In the genomic region with DNA sequence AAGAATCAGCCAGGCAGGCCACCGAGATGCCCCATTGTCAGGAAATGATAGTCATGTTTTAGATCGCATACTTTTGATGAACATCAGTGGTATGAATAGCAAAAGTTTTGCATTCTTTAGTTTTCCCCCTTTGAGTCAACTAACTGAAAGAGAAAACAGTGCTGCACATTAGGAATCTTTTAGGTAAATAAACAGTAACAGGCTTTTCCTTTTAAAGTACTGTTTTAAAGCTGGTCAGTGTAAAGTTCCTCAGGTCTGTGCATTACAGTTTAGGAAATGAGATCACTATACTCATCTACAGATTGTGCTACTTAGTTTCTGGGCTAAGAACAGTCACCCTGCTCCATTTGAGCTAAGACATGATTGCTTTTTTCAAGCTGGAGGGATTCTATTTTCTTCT, we compare ENCODE assay signal across 16 cellular contexts. TPM values are rescaled to one million over a fixed set of nuclear protein-coding genes. Genes with fewer than 3 reads are reported as not detected.
DNase-seq lines count a peak whose midpoint lies in the region; ATAC-seq, FAIRE-seq and TF ChIP-seq lines count a peak whose summit lies in the region.
"Had no signal": no experiment of that assay in that cellular context is flagged by ENCODE, and none has a peak within 500 bp of the region (broad histone marks: within the 10 kb centered on the region; RNA-seq: fewer than 3 reads in every experiment).

No MANE protein-coding gene starts in this region.

- H3K27ac ChIP-seq in stomach, result no peak overlapping the region
- H3K27ac ChIP-seq: BLaER1, esophagus squamous epithelium, HL-60 had no signal

- H3K4me3 Mint-ChIP-seq in stimulated activated naive CD8-positive, alpha-beta T cell treated with anti-CD3 and anti-CD28 coated beads, Interleukin-15, Interleukin-2, amounts not matched to agents 100 ng/mL and 50 ng/mL, for 24 hours, result no peak overlapping the region
- H3K4me3 Mint-ChIP-seq in stimulated activated naive CD8-positive, alpha-beta T cell treated with anti-CD3 and anti-CD28 coated beads, Interleukin-15, amount 100 ng/mL, for 72 hours, result no peak overlapping the region
- H3K4me3 Mint-ChIP-seq in activated T-helper 17 cell treated with anti-CD3 and anti-CD28 coated beads, Interleukin-2, amount 50 U/mL, for 72 hours, result peak overlapping the region; percentile 21
- H3K4me3 Mint-ChIP-seq: stimulated activated memory B cell treated with anti-CD40 and anti-IgM and Interleukin-4, amounts not matched to agents 10 μg/mL and 1 μg/mL and 100 μg/mL, for 72 hours had no signal

- TF ChIP-seq POLR2A in stomach (IDR thresholded peaks at IDR 0.05) (no peak), GM12891 (IDR thresholded peaks at IDR 0.05; ENCODE audit: low read depth, low read length) (no peak)

- peak overlapping the region; percentile 57 for H3K27ac Mint-ChIP-seq in stimulated activated naive CD8-positive, alpha-beta T cell treated with anti-CD3 and anti-CD28 coated beads, Interleukin-15, Interleukin-2, amounts not matched to agents 100 ng/mL and 50 ng/mL, for 24 hours
- H3K27ac Mint-ChIP-seq in stimulated activated naive CD8-positive, alpha-beta T cell treated with anti-CD3 and anti-CD28 coated beads, Interleukin-15, amount 100 ng/mL, for 72 hours, result peak overlapping the region in 1 of 2 donors; percentile 80
- H3K27ac Mint-ChIP-seq in activated T-helper 17 cell treated with anti-CD3 and anti-CD28 coated beads, Interleukin-2, amount 50 U/mL, for 72 hours, result peak overlapping the region; percentile 83
- H3K27ac Mint-ChIP-seq: stimulated activated memory B cell treated with anti-CD40 and anti-IgM and Interleukin-4, amounts not matched to agents 10 μg/mL and 1 μg/mL and 100 μg/mL, for 72 hours had no signal

- peaks cover 52% of the 10 kb centered on the region for H3K4me1 Mint-ChIP-seq in stimulated activated naive CD8-positive, alpha-beta T cell treated with anti-CD3 and anti-CD28 coated beads, Interleukin-15, Interleukin-2, amounts not matched to agents 100 ng/mL and 50 ng/mL, for 24 hours (ENCODE audit: low read depth)
- peaks cover 59% of the 10 kb centered on the region for H3K4me1 Mint-ChIP-seq in stimulated activated naive CD8-positive, alpha-beta T cell treated with anti-CD3 and anti-CD28 coated beads, Interleukin-15, amount 100 ng/mL, for 72 hours
- H3K4me1 Mint-ChIP-seq in activated T-helper 17 cell treated with anti-CD3 and anti-CD28 coated beads, Interleukin-2, amount 50 U/mL, for 72 hours, result peaks cover 30% of the 10 kb centered on the region
- H3K4me1 Mint-ChIP-seq: stimulated activated memory B cell treated with anti-CD40 and anti-IgM and Interleukin-4, amounts not matched to agents 10 μg/mL and 1 μg/mL and 100 μg/mL, for 72 hours had no signal

- no peak for DNase-seq in stimulated activated naive CD8-positive, alpha-beta T cell treated with anti-CD3 and anti-CD28 coated beads, Interleukin-15, amount 100 ng/mL, for 72 hours
- DNase-seq in fibroblast of peridontal ligament (ENCODE audit: extremely low read depth) (peak; percentile 54), stomach (no peak), GM12891 (ENCODE audit: insufficient read length, low spot score) (no peak), GM13976 (ENCODE audit: low spot score) (no peak)
- DNase-seq: activated T-cell treated with anti-CD3 and anti-CD28 coated beads for 4 hours, esophagus squamous epithelium, NCI-H2029 treated with DMSO at 0.1 percent for 48 hours, NCI-H82 had no signal

- peaks cover 0 to 28% (median 18%) of the 10 kb centered on the region in 4 donors for H3K36me3 ChIP-seq in stomach

- intact Hi-C loops in stomach (cut with DNase I; ENCODE audit: low total_unique reads), result no loop called here

- no peak for TF ChIP-seq EP300 in stomach (IDR thresholded peaks at IDR 0.05)

- H3K27me3 ChIP-seq in stomach, result no peaks in the 10 kb centered on the region
- H3K27me3 ChIP-seq: BLaER1, esophagus squamous epithelium had no signal

- no peak for ATAC-seq in stimulated activated naive CD8-positive, alpha-beta T cell treated with anti-CD3 and anti-CD28 coated beads, Interleukin-15, amount 100 ng/mL, for 72 hours
- ATAC-seq in activated T-helper 17 cell treated with anti-CD3 and anti-CD28 coated beads, Interleukin-2, amount 50 U/mL, for 72 hours (replicated peaks), result peak; percentile 51
- ATAC-seq in HG03159 (IDR thresholded peaks at IDR 0.05; ENCODE audit: unreplicated experiment), result no peak
- ATAC-seq: Right ventricle myocardium inferior; stimulated activated memory B cell treated with anti-CD40 and anti-IgM and Interleukin-4, amounts not matched to agents 10 μg/mL and 1 μg/mL and 100 μg/mL, for 72 hours had no signal

- no peaks in the 10 kb centered on the region for H3K9me3 Mint-ChIP-seq in stimulated activated naive CD8-positive, alpha-beta T cell treated with anti-CD3 and anti-CD28 coated beads, Interleukin-15, Interleukin-2, amounts not matched to agents 100 ng/mL and 50 ng/mL, for 24 hours
- H3K9me3 Mint-ChIP-seq in stimulated activated naive CD8-positive, alpha-beta T cell treated with anti-CD3 and anti-CD28 coated beads, Interleukin-15, amount 100 ng/mL, for 72 hours, result no peaks in the 10 kb centered on the region
- H3K9me3 Mint-ChIP-seq in activated T-helper 17 cell treated with anti-CD3 and anti-CD28 coated beads, Interleukin-2, amount 50 U/mL, for 72 hours, result no peaks in the 10 kb centered on the region
- H3K9me3 Mint-ChIP-seq: stimulated activated memory B cell treated with anti-CD40 and anti-IgM and Interleukin-4, amounts not matched to agents 10 μg/mL and 1 μg/mL and 100 μg/mL, for 72 hours had no signal

- peaks cover 63% of the 10 kb centered on the region for H3K36me3 Mint-ChIP-seq in stimulated activated naive CD8-positive, alpha-beta T cell treated with anti-CD3 and anti-CD28 coated beads, Interleukin-15, Interleukin-2, amounts not matched to agents 100 ng/mL and 50 ng/mL, for 24 hours (ENCODE audit: low read depth)
- peaks cover 95% of the 10 kb centered on the region for H3K36me3 Mint-ChIP-seq in activated T-helper 17 cell treated with anti-CD3 and anti-CD28 coated beads, Interleukin-2, amount 50 U/mL, for 72 hours (ENCODE audit: low read depth)

- FAIRE-seq in GM12891 (lab: Jason Lieb, UNC), result no peak

- 67 to 82% (median 79%) methylated on average over 2 of the region's 2 CpGs for WGBS in stomach, 5 donors

- in situ Hi-C loops in GM13976 (cut with MboI; ENCODE audit: low sequenced_read_pairs, unreplicated experiment), result no loop called here

- H3K4me1 ChIP-seq in stomach, result no peaks in the 10 kb centered on the region
- H3K4me1 ChIP-seq: BLaER1, esophagus squamous epithelium had no signal

- H3K9me3 ChIP-seq in stomach, result no peaks in the 10 kb centered on the region
- H3K9me3 ChIP-seq: BLaER1, esophagus squamous epithelium had no signal

- no peak overlapping the region for H3K4me3 ChIP-seq in stomach
- H3K4me3 ChIP-seq: BLaER1, esophagus squamous epithelium had no signal

- TF ChIP-seq CTCF in stomach (IDR thresholded peaks at IDR 0.05) (no peak), GM13976 (IDR thresholded peaks at IDR 0.05; ENCODE audit: borderline replicate concordance, control extremely low read depth, extremely low read depth, insufficient read depth, missing control alignments) (no peak)

- H3K27me3 Mint-ChIP-seq in stimulated activated naive CD8-positive, alpha-beta T cell treated with anti-CD3 and anti-CD28 coated beads, Interleukin-15, Interleukin-2, amounts not matched to agents 100 ng/mL and 50 ng/mL, for 24 hours, result no peaks in the 10 kb centered on the region
- no peaks in the 10 kb centered on the region for H3K27me3 Mint-ChIP-seq in stimulated activated naive CD8-positive, alpha-beta T cell treated with anti-CD3 and anti-CD28 coated beads, Interleukin-15, amount 100 ng/mL, for 72 hours
- H3K27me3 Mint-ChIP-seq in activated T-helper 17 cell treated with anti-CD3 and anti-CD28 coated beads, Interleukin-2, amount 50 U/mL, for 72 hours, result no peaks in the 10 kb centered on the region
- H3K27me3 Mint-ChIP-seq: stimulated activated memory B cell treated with anti-CD40 and anti-IgM and Interleukin-4, amounts not matched to agents 10 μg/mL and 1 μg/mL and 100 μg/mL, for 72 hours had no signal

TF ChIP-seq in GM12891, 5 proteins besides CTCF, POLR2A, EP300 and RAD21:
- TF ChIP-seq POU2F2 (IDR thresholded peaks at IDR 0.05; ENCODE audit: low read depth, low read length) (no peak), PAX5 (IDR thresholded peaks at IDR 0.05; ENCODE audit: insufficient read depth, low read length, severe bottlenecking) (no peak), POLR2AphosphoS5 (IDR thresholded peaks at IDR 0.05; ENCODE audit: low read depth, low read length) (no peak), TAF1 (IDR thresholded peaks at IDR 0.05; ENCODE audit: low read depth, low read length) (no peak), SPI1 (IDR thresholded peaks at IDR 0.05; ENCODE audit: low read depth, low read length) (no peak)

RNA-seq across cellular contexts. Expression of a gene that starts 36.3 kb away (rescaled TPM):
- total RNA-seq in activated T-helper 17 cell treated with anti-CD3 and anti-CD28 coated beads, Interleukin-2, amount 50 U/mL, for 72 hours, result 10 to 100 TPM; 28.5 to 44.5 TPM
- 10 to 100 TPM in 2 of 5 donors, 1 to 10 TPM in 3; 1.7 to 61.3 (median 8.5) TPM for total RNA-seq in stomach
- 10 to 100 TPM in 1 of 3 donors, 1 to 10 TPM in 2; 6.3 to 11.5 (median 8.8) TPM for polyA plus RNA-seq in stomach
- 9.5 TPM for polyA plus RNA-seq in GM12891 (2012; ENCODE audit: low read depth, missing spikeins)
